ENCODE assay signal across 3 cellular contexts in genomic region chr12:51774936-51775335, GRCh38.
TF ChIP-seq lines count a peak whose summit lies in the region.

No MANE protein-coding gene starts in this region.

TF ChIP-seq in HepG2, 621 proteins besides CTCF, POLR2A, EP300 and RAD21:
- TF ChIP-seq MAFF (IDR thresholded peaks at IDR 0.05; ENCODE audit: low read depth, low read length) (peak; percentile 93), MAFK (conservative IDR thresholded peaks at IDR 0.05 in 1 of 2, IDR thresholded peaks at IDR 0.05 in 1 of 2; ENCODE audit: low read length in 2 of 2) (peak; percentile 91 to 95), ZNF614 (CRISPR knock-in tag; IDR thresholded peaks at IDR 0.05; ENCODE audit: borderline replicate concordance) (no peak)

TF ChIP-seq in A549, 52 proteins besides CTCF, POLR2A, EP300 and RAD21 (continued from another document):
- peak; percentile 94 for TF ChIP-seq MAFK (IDR thresholded peaks at IDR 0.05; ENCODE audit: partially characterized antibody)
TF ChIP-seq in A549: peak in this region for 1.

TF ChIP-seq in K562, 482 proteins besides CTCF, POLR2A, EP300 and RAD21:
- TF ChIP-seq MAFG (tag; conservative IDR thresholded peaks at IDR 0.05) (peak; percentile 74), ARID2 (IDR thresholded peaks at IDR 0.05) (no peak), ZKSCAN8 (CRISPR knock-in tag; IDR thresholded peaks at IDR 0.05) (no peak), C11orf30 (IDR thresholded peaks at IDR 0.05; ENCODE audit: low read depth) (peak; percentile 71), CHCHD3 (CRISPR knock-in tag; IDR thresholded peaks at IDR 0.05) (no peak), GTF2A2 (tag; IDR thresholded peaks at IDR 0.05) (no peak), ZNF316 (IDR thresholded peaks at IDR 0.05) (peak; percentile 81), MAFF (IDR thresholded peaks at IDR 0.05; ENCODE audit: low read length) (peak; percentile 79), SP2 (IDR thresholded peaks at IDR 0.05; ENCODE audit: extremely low read depth, low read depth, low read length, poor library complexity, severe bottlenecking) (no peak), MAFK (IDR thresholded peaks at IDR 0.05; ENCODE audit: low read length) (peak; percentile 70), POLR2B (IDR thresholded peaks at IDR 0.05; ENCODE audit: low read depth, partially characterized antibody) (no peak)
TF ChIP-seq in K562: peak in this region for 5.
